In genomic region chrX:96407043-96407442, GRCh38 we compare ENCODE assay signal across 12 cellular contexts.
A peak's percentile ranks its signal among the peaks of the same experiment; 100 is the strongest.
DNase-seq lines count a peak whose midpoint lies in the region; ATAC-seq and TF ChIP-seq lines count a peak whose summit lies in the region.
"Had no signal": no experiment of that assay in that cellular context is flagged by ENCODE, and none has a peak within 500 bp of the region (broad histone marks: within the 10 kb centered on the region; RNA-seq: fewer than 3 reads in every experiment).

No MANE protein-coding gene starts in this region.

- no peak for ATAC-seq in GM18520 (IDR thresholded peaks at IDR 0.05; ENCODE audit: unreplicated experiment)

- intact Hi-C loops in prostate gland (cut with DNase I): no loop called here

- H3K27me3 ChIP-seq in prostate gland (replicated peaks; ENCODE audit: insufficient read depth): no peaks in the 10 kb centered on the region

- no peak for TF ChIP-seq POLR2A in prostate gland (IDR thresholded peaks at IDR 0.05)

- no peaks in the 10 kb centered on the region for H3K4me1 ChIP-seq in prostate gland (replicated peaks)

- no peaks in the 10 kb centered on the region for H3K9me3 ChIP-seq in prostate gland
- H3K9me3 ChIP-seq: thoracic aorta had no signal

- WGBS in prostate gland: 8% methylated on average over 3 of the region's 3 CpGs

- TF ChIP-seq CTCF in fibroblast of villous mesenchyme (IDR thresholded peaks at IDR 0.05; ENCODE audit: insufficient read depth, low read depth, low read length): no peak
- no peak for TF ChIP-seq CTCF in prostate gland (IDR thresholded peaks at IDR 0.05)

- H3K4me3 ChIP-seq in fibroblast of villous mesenchyme (ENCODE audit: low read depth, low read length): no peak overlapping the region
- no peak overlapping the region for H3K4me3 ChIP-seq in prostate gland
- H3K4me3 ChIP-seq: thoracic aorta had no signal

- no peaks in the 10 kb centered on the region for H3K36me3 ChIP-seq in prostate gland
- H3K36me3 ChIP-seq: thoracic aorta had no signal

- DNase-seq in D341Med (ENCODE audit: low spot score): peak; percentile 15
- DNase-seq in NCI-H1105 treated with DMSO at 0.1 percent for 48 hours (lab: John Stamatoyannopoulos, UW): peak; percentile 52
- peak; percentile 47 for DNase-seq in fibroblast of villous mesenchyme (ENCODE audit: low read depth)
- DNase-seq in prostate gland (ENCODE audit: low spot score): peak; percentile 70
- no peak for DNase-seq in inferior parietal cortex (ENCODE audit: extremely low spot score)
- no peak for DNase-seq in NCI-H2227 (lab: John Stamatoyannopoulos, UW; ENCODE audit: unreplicated experiment)
- DNase-seq in activated naive CD4-positive, alpha-beta T cell (lab: John Stamatoyannopoulos, UW): no peak
- DNase-seq: activated naive CD4-positive, alpha-beta T cell treated with anti-CD3 and anti-CD28 coated beads, Interleukin-2, amount 10 ng/mL, durations not matched to agents 7 days and 5 days; DMS79 treated with DMSO at 0.1 percent for 48 hours; NCI-H1436 had no signal

- no peak overlapping the region for H3K27ac ChIP-seq in prostate gland

Comparison
In these comparisons a context has a peak if more than half of its experiments do, and no peak if none do; other contexts are left out.
1. DNase-seq: peak in D341Med (single experiment), NCI-H1105 treated with DMSO at 0.1 percent for 48 hours (single experiment), fibroblast of villous mesenchyme (single experiment) and prostate gland (single experiment); none in inferior parietal cortex (single experiment), NCI-H2227 (single experiment) and activated naive CD4-positive, alpha-beta T cell (0 of 4).